16 cellular contexts compared by ENCODE assay signal in genomic region chr10:3265081-3265480, GRCh38.
DNase-seq lines count a peak whose midpoint lies in the region; ATAC-seq, FAIRE-seq and TF ChIP-seq lines count a peak whose summit lies in the region.
"Had no signal": no experiment of that assay in that cellular context is flagged by ENCODE, and none has a peak within 500 bp of the region (broad histone marks: within the 10 kb centered on the region; RNA-seq: fewer than 3 reads in every experiment).

No MANE protein-coding gene starts in this region.

- no peak overlapping the region for H2BK5ac ChIP-seq in trophoblast cell (ENCODE audit: low read depth, low read length, poor library complexity)

- TF ChIP-seq CTCF in keratinocyte (optimal IDR thresholded peaks at IDR 0.05 in 1 of 3, IDR thresholded peaks at IDR 0.05 in 1 of 3, conservative IDR thresholded peaks at IDR 0.05 in 1 of 3; ENCODE audit: extremely low read depth in 1 of 3, insufficient read depth in 2 of 3, low read length in 3 of 3) = no peak
- no peak for TF ChIP-seq CTCF in foreskin fibroblast (IDR thresholded peaks at IDR 0.05; ENCODE audit: low read depth, low read length)

- no peak overlapping the region for H2BK120ac ChIP-seq in trophoblast cell (ENCODE audit: insufficient read depth, low read length, poor library complexity)

- H3K79me2 ChIP-seq in keratinocyte (ENCODE audit: control insufficient read depth, insufficient read depth, low read length) (no peaks in the 10 kb centered on the region), trophoblast cell (ENCODE audit: control insufficient read depth, insufficient read depth, low read length, poor library complexity) (peaks cover 1% of the 10 kb centered on the region)

- H3K27ac ChIP-seq in keratinocyte (ENCODE audit: control insufficient read depth, insufficient read depth, low read length) (no peak overlapping the region), trophoblast cell (ENCODE audit: low read depth, low read length) (no peak overlapping the region)
- H3K27ac ChIP-seq: neutrophil had no signal

- FAIRE-seq in keratinocyte (lab: Jason Lieb, UNC) = peak; percentile 13

- no peak for ATAC-seq in GM18502 (IDR thresholded peaks at IDR 0.05; ENCODE audit: poor library complexity, unreplicated experiment)
- ATAC-seq in activated CD4-positive, CD25-positive, alpha-beta regulatory T cell treated with anti-CD3 and anti-CD28 coated beads, Interleukin-2, amount 50 U/mL, for 24 hours = no peak
- ATAC-seq: PC-3 had no signal

- no peak overlapping the region for H3K18ac ChIP-seq in trophoblast cell (ENCODE audit: low read length)

- no CpG with 5 or more reads among the region's 4 CpGs for WGBS in trophoblast cell (ENCODE audit: extremely low coverage, insufficient coverage, insufficient read length)

- H3K4me1 ChIP-seq in keratinocyte (ENCODE audit: control insufficient read depth, extremely low read depth, insufficient read depth, low read length) (no peaks in the 10 kb centered on the region), trophoblast cell (ENCODE audit: control insufficient read depth in 1 of 2, insufficient read depth in 2 of 2, low read length in 2 of 2) (peaks cover 6 to 7% of the 10 kb centered on the region in 2 experiments)

- dilution Hi-C loops in keratinocyte (cut with MboI; ENCODE audit: extremely low pct_ligation_motif_present, low sequenced_read_pairs) = no loop called here

- no peaks in the 10 kb centered on the region for H3K36me3 ChIP-seq in keratinocyte (ENCODE audit: control insufficient read depth in 2 of 2, extremely low read depth in 1 of 2, insufficient read depth in 2 of 2, low read length in 2 of 2)
- H3K36me3 ChIP-seq in trophoblast cell (ENCODE audit: control insufficient read depth in 1 of 2, insufficient read depth in 2 of 2, low read length in 2 of 2) = no peaks in the 10 kb centered on the region
- H3K36me3 ChIP-seq: neutrophil had no signal

- H3K4me3 ChIP-seq in keratinocyte (ENCODE audit: control insufficient read depth in 2 of 3, extremely low read depth in 1 of 3, insufficient read depth in 2 of 3, low read depth in 1 of 3, low read length in 3 of 3) = no peak overlapping the region
- no peak overlapping the region for H3K4me3 ChIP-seq in trophoblast cell (ENCODE audit: low read depth, low read length)
- no peak overlapping the region for H3K4me3 ChIP-seq in foreskin fibroblast (ENCODE audit: low read depth in 1 of 2, low read length in 2 of 2)

- no peak overlapping the region for H2BK12ac ChIP-seq in trophoblast cell (ENCODE audit: low read length)

- H3K4ac ChIP-seq in trophoblast cell (ENCODE audit: low read depth, low read length) = no peak overlapping the region

- H3K9ac ChIP-seq in keratinocyte (ENCODE audit: control insufficient read depth, extremely low read depth, insufficient read depth, low read length) (no peak overlapping the region), trophoblast cell (ENCODE audit: low read length) (no peak overlapping the region)

- H2AFZ ChIP-seq in keratinocyte (ENCODE audit: control insufficient read depth, low read length) = no peak overlapping the region
- H2AFZ ChIP-seq in trophoblast cell (ENCODE audit: insufficient read depth, low read length, poor library complexity) = no peak overlapping the region

- no peaks in the 10 kb centered on the region for H3K9me1 ChIP-seq in keratinocyte (ENCODE audit: control insufficient read depth, extremely low read depth, insufficient read depth, low read length)

- peaks cover 4% of the 10 kb centered on the region for H3K79me1 ChIP-seq in trophoblast cell (ENCODE audit: low read length)

- no peak overlapping the region for H3K14ac ChIP-seq in trophoblast cell (ENCODE audit: low read length)

- no peaks in the 10 kb centered on the region for H4K20me1 ChIP-seq in keratinocyte (ENCODE audit: control insufficient read depth, extremely low read depth, insufficient read depth, low read length)

- H3K9me3 ChIP-seq in keratinocyte (ENCODE audit: control insufficient read depth, low read depth, low read length) (no peaks in the 10 kb centered on the region), trophoblast cell (ENCODE audit: insufficient read depth, low read depth, low read length) (peaks cover 2% of the 10 kb centered on the region)
- H3K9me3 ChIP-seq: neutrophil had no signal

- DNase-seq in EH (ENCODE audit: low read depth) = peak; percentile 46
- DNase-seq in RPMI7951 (ENCODE audit: low read depth) = peak; percentile 50
- no peak for DNase-seq in keratinocyte (ENCODE audit: low read depth, low spot score)
- DNase-seq in trophoblast cell = peak; percentile 19 to 55
- DNase-seq in foreskin fibroblast = no peak
- no peak for DNase-seq in ecto neural progenitor cell (ENCODE audit: low spot score)
- DNase-seq: activated CD4-positive, alpha-beta T cell treated with anti-CD3 and anti-CD28 coated beads, Interleukin-2, amount 10 ng/mL, durations not matched to agents 7 days and 5 days; activated naive CD4-positive, alpha-beta T cell treated with Interleukin-2 at 50 U/mL for 16 hours; anterior cingulate cortex; NCI-H1092 treated with DMSO at 0.1 percent for 48 hours; NCI-H2107; NCI-H526 treated with DMSO at 0.1 percent for 48 hours; PC-3 had no signal

- no peak overlapping the region for H4K8ac ChIP-seq in trophoblast cell (ENCODE audit: low read depth, low read length)

- H4K91ac ChIP-seq in trophoblast cell (ENCODE audit: low read depth, low read length) = no peak overlapping the region

- H3K27me3 ChIP-seq in keratinocyte (ENCODE audit: control insufficient read depth, extremely low read depth, insufficient read depth, low read length) = no peaks in the 10 kb centered on the region
- H3K27me3 ChIP-seq in trophoblast cell (ENCODE audit: insufficient read depth, low read length) = no peaks in the 10 kb centered on the region
- H3K27me3 ChIP-seq: neutrophil had no signal

- H2AK5ac ChIP-seq in trophoblast cell (ENCODE audit: low read length) = no peak overlapping the region

- no peak overlapping the region for H4K12ac ChIP-seq in trophoblast cell (ENCODE audit: low read depth, low read length)

- H3K4me2 ChIP-seq in keratinocyte (ENCODE audit: control insufficient read depth, extremely low read depth, insufficient read depth, low read depth, low read length) (no peak overlapping the region), trophoblast cell (ENCODE audit: low read length) (no peak overlapping the region)

- no peak overlapping the region for H3K23ac ChIP-seq in trophoblast cell (ENCODE audit: low read length)

Comparison
In these comparisons a context has a peak if more than half of its experiments do, and no peak if none do; other contexts are left out.
1. DNase-seq: peak in EH (single experiment), RPMI7951 (single experiment) and trophoblast cell (2 of 2); none in keratinocyte (single experiment), foreskin fibroblast (0 of 2) and ecto neural progenitor cell (single experiment).